1 cellular context compared by ENCODE assay signal in genomic region chr6:35725721-35726438, GRCh38.
TF ChIP-seq lines count a peak whose summit lies in the region.

No MANE protein-coding gene starts in this region.

TF ChIP-seq in H1, 55 proteins besides CTCF, POLR2A, EP300 and RAD21:
- no peak for TF ChIP-seq BCL11A (IDR thresholded peaks at IDR 0.05; ENCODE audit: low read depth in 2 of 2, low read length in 2 of 2)
- no peak for TF ChIP-seq BACH1 (IDR thresholded peaks at IDR 0.05; ENCODE audit: low read length)
- no peak for TF ChIP-seq RFX5 (IDR thresholded peaks at IDR 0.05; ENCODE audit: borderline replicate concordance, low read depth, low read length)
- TF ChIP-seq JUN (IDR thresholded peaks at IDR 0.05; ENCODE audit: low read depth, low read length) = no peak
- no peak for TF ChIP-seq TAF7 (optimal IDR thresholded peaks at IDR 0.05; ENCODE audit: borderline replicate concordance, low read depth, low read length)
- no peak for TF ChIP-seq POU5F1 (IDR thresholded peaks at IDR 0.05; ENCODE audit: low read depth, low read length)
- no peak for TF ChIP-seq TCF12 (IDR thresholded peaks at IDR 0.05; ENCODE audit: low read depth, low read length)
- no peak for TF ChIP-seq YY1 (IDR thresholded peaks at IDR 0.05; ENCODE audit: low read depth, low read length)
- TF ChIP-seq EZH2 (IDR thresholded peaks at IDR 0.05; ENCODE audit: low read depth, low read length, severe bottlenecking) = no peak
